In the genomic region with DNA sequence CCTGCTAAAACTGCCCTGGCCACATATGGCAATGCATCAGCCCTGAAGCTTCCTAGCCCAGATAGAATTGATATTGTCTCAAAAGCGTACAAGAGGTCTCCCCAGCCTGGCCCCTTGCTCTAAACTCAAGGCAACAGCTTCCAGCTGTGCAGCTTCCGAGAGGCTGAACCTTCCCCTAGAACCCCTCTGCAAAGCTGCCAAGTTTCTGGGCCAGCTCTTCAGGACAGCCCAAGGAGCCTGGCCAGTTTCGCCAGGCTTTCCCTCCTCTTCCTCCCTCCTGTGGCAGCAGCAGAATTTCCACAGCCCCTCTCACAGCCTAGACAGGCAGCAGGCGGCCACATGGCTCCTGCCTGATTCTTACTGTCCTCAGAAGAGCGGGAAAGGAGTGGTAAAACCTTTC, we compare ENCODE assay signal across 19 cellular contexts. TPM values are rescaled to one million over a fixed set of nuclear protein-coding genes. Genes with fewer than 3 reads are reported as not detected.
DNase-seq lines count a peak whose midpoint lies in the region; ATAC-seq and TF ChIP-seq lines count a peak whose summit lies in the region.
"Had no signal": no experiment of that assay in that cellular context is flagged by ENCODE, and none has a peak within 500 bp of the region (broad histone marks: within the 10 kb centered on the region; RNA-seq: fewer than 3 reads in every experiment).

No MANE protein-coding gene starts in this region.

- no peaks in the 10 kb centered on the region for H3K27me3 ChIP-seq in transverse colon
- H3K27me3 ChIP-seq: heart left ventricle had no signal

- no peaks in the 10 kb centered on the region for H3K9me3 Mint-ChIP-seq in WTC11
- H3K9me3 Mint-ChIP-seq in neural crest cell = no peaks in the 10 kb centered on the region
- H3K9me3 Mint-ChIP-seq in stimulated activated effector memory CD8-positive, alpha-beta T cell treated with anti-CD3 and anti-CD28 coated beads, Interleukin-12 subunit alpha, Interleukin-12 subunit beta, amount 100 ng/mL, for 72 hours = no peaks in the 10 kb centered on the region

- H3K36me3 Mint-ChIP-seq in WTC11 (0 out of 2 replicates have a peak, but pooled peaks cover 3% of the 10 kb centered on the region), neural crest cell (ENCODE audit: low read depth) (peaks cover 3% of the 10 kb centered on the region)
- H3K36me3 Mint-ChIP-seq in stimulated activated effector memory CD8-positive, alpha-beta T cell treated with anti-CD3 and anti-CD28 coated beads, Interleukin-12 subunit alpha, Interleukin-12 subunit beta, amount 100 ng/mL, for 72 hours = peaks cover 15% of the 10 kb centered on the region

- H3K4me1 Mint-ChIP-seq in WTC11 = peaks cover 48% of the 10 kb centered on the region
- peaks cover 14% of the 10 kb centered on the region for H3K4me1 Mint-ChIP-seq in neural crest cell
- H3K4me1 Mint-ChIP-seq in stimulated activated effector memory CD8-positive, alpha-beta T cell treated with anti-CD3 and anti-CD28 coated beads, Interleukin-12 subunit alpha, Interleukin-12 subunit beta, amount 100 ng/mL, for 72 hours = peaks cover 32% of the 10 kb centered on the region

- peak overlapping the region; percentile 74 for H3K27ac Mint-ChIP-seq in WTC11
- peak overlapping the region; percentile 35 for H3K27ac Mint-ChIP-seq in neural crest cell (ENCODE audit: unreplicated experiment)
- no peak overlapping the region for H3K27ac Mint-ChIP-seq in stimulated activated effector memory CD8-positive, alpha-beta T cell treated with anti-CD3 and anti-CD28 coated beads, Interleukin-12 subunit alpha, Interleukin-12 subunit beta, amount 100 ng/mL, for 72 hours

- H3K27me3 Mint-ChIP-seq in WTC11 (ENCODE audit: low read depth) (no peaks in the 10 kb centered on the region; the same call in 1 of the 2 replicates), neural crest cell (ENCODE audit: low read depth) (no peaks in the 10 kb centered on the region)

- WGBS in transverse colon (ENCODE audit: low coverage in 1 of 2), 2 donors = 75% methylated on average over 5 of the region's 5 CpGs; no CpG with 5 or more reads in 1 of the 2 donors

- ATAC-seq in WTC11 (no peak), omental fat pad (ENCODE audit: low FRiP score) (no peak)
- ATAC-seq in stimulated activated effector memory CD8-positive, alpha-beta T cell treated with anti-CD3 and anti-CD28 coated beads, Interleukin-12 subunit alpha, Interleukin-12 subunit beta, amount 100 ng/mL, for 72 hours = no peak
- ATAC-seq: heart left ventricle, sciatic nerve had no signal

- intact Hi-C loops in transverse colon (cut with DNase I; ENCODE audit: low total_unique reads) = no loop called here

- TF ChIP-seq CTCF in WTC11 (IDR thresholded peaks at IDR 0.05) (no peak), fibroblast of villous mesenchyme (IDR thresholded peaks at IDR 0.05; ENCODE audit: insufficient read depth, low read depth, low read length) (no peak), neural crest cell (conservative IDR thresholded peaks at IDR 0.05) (no peak), transverse colon (IDR thresholded peaks at IDR 0.05) (no peak), omental fat pad (IDR thresholded peaks at IDR 0.05) (no peak)

- POLR2A ChIA-PET in WTC11 (lab: Charles Lee) = no interaction called here

- in situ Hi-C loops in transverse colon (cut with MboI; ENCODE audit: low pct_ligation_motif_present in 1 of 4, low pct_unique_long_range_greater_than_20kb in 1 of 4, low sequenced_read_pairs in 3 of 4) = no loop called here

- H3K4me3 ChIP-seq in fibroblast of villous mesenchyme (ENCODE audit: low read depth, low read length) (no peak overlapping the region), transverse colon (no peak overlapping the region)
- H3K4me3 ChIP-seq: heart left ventricle, left ventricle myocardium inferior had no signal

- DNase-seq in WTC11 (ENCODE audit: low spot score) (no peak), fibroblast of villous mesenchyme (ENCODE audit: low read depth) (peak; percentile 40), neural crest cell (ENCODE audit: low read depth, low spot score) (no peak), transverse colon (no peak), omental fat pad (ENCODE audit: low spot score) (no peak)
- DNase-seq in stimulated activated effector memory CD8-positive, alpha-beta T cell treated with anti-CD3 and anti-CD28 coated beads, Interleukin-12 subunit alpha, Interleukin-12 subunit beta, amount 100 ng/mL, for 72 hours (ENCODE audit: low spot score in 2 of 2) = no peak
- no peak for DNase-seq in activated CD8-positive, alpha-beta memory T cell treated with anti-CD3 and anti-CD28 coated beads for 24 hours
- DNase-seq: activated CD4-positive, alpha-beta T cell treated with anti-CD3 and anti-CD28 coated beads for 48 hours; cortex of kidney; heart left ventricle; Karpas-422; left ventricle myocardium inferior; MV-4-11; NCI-H524 treated with DMSO at 0.1 percent for 48 hours; occipital lobe had no signal

- H3K9me3 ChIP-seq in transverse colon = no peaks in the 10 kb centered on the region
- H3K9me3 ChIP-seq: heart left ventricle, left ventricle myocardium inferior had no signal

- CTCF ChIA-PET in WTC11 (lab: Charles Lee) = interaction anchor here (5.6 kb wide), 1 partner anchor 21 kb away, joined by 34 read pairs; no protein-coding TSS in a partner anchor

- no peak overlapping the region for H3K4me3 Mint-ChIP-seq in WTC11
- no peak overlapping the region for H3K4me3 Mint-ChIP-seq in neural crest cell
- H3K4me3 Mint-ChIP-seq in stimulated activated effector memory CD8-positive, alpha-beta T cell treated with anti-CD3 and anti-CD28 coated beads, Interleukin-12 subunit alpha, Interleukin-12 subunit beta, amount 100 ng/mL, for 72 hours = no peak overlapping the region

- H3K27ac ChIP-seq in transverse colon = peak overlapping the region in 3 of 4 donors; percentile 4 to 61 (median 20)
- H3K27ac ChIP-seq: left ventricle myocardium inferior had no signal

- peaks cover 0 to 8% (median 0%) of the 10 kb centered on the region in 4 donors for H3K36me3 ChIP-seq in transverse colon

- no peak for TF ChIP-seq EP300 in transverse colon (IDR thresholded peaks at IDR 0.05; ENCODE audit: low read depth)

- no peak for TF ChIP-seq POLR2A in transverse colon (IDR thresholded peaks at IDR 0.05)

- peaks cover 14 to 26% (median 17%) of the 10 kb centered on the region in 4 donors for H3K4me1 ChIP-seq in transverse colon

TF ChIP-seq in WTC11, 78 proteins besides CTCF, POLR2A, EP300 and RAD21 (continues in another document):
- TF ChIP-seq NFYB (CRISPR knock-in tag; conservative IDR thresholded peaks at IDR 0.05; ENCODE audit: low read depth) = no peak
- no peak for TF ChIP-seq FOXK1 (CRISPR knock-in tag; IDR thresholded peaks at IDR 0.05)
- TF ChIP-seq ZNF219 (CRISPR knock-in tag; IDR thresholded peaks at IDR 0.05; ENCODE audit: borderline replicate concordance) = no peak
- TF ChIP-seq FOXP1 (CRISPR knock-in tag; IDR thresholded peaks at IDR 0.05; ENCODE audit: borderline replicate concordance) = no peak
- TF ChIP-seq ZNF671 (CRISPR knock-in tag; IDR thresholded peaks at IDR 0.05) = no peak
- TF ChIP-seq ELF4 (CRISPR knock-in tag; IDR thresholded peaks at IDR 0.05; ENCODE audit: low read depth) = no peak
- no peak for TF ChIP-seq HMGXB4 (CRISPR knock-in tag; IDR thresholded peaks at IDR 0.05)
- TF ChIP-seq JUN (CRISPR knock-in tag; IDR thresholded peaks at IDR 0.05) = no peak
- no peak for TF ChIP-seq ATF3 (CRISPR knock-in tag; conservative IDR thresholded peaks at IDR 0.05)

RNA-seq across cellular contexts. Expression of gene NUMA1, which starts 34.5 kb away (rescaled TPM):
- total RNA-seq in WTC11 (2021) (117 to 147 TPM (median 118 TPM) in 3 replicates), fibroblast of villous mesenchyme (158 and 169 TPM in 2 replicates), neural crest cell (173 and 179 TPM in 2 replicates), transverse colon (100 to 1,000 TPM; 323 to 520 (median 419) TPM), omental fat pad (100 to 1,000 TPM; 113 to 270 (median 159) TPM)

RNA-seq across cellular contexts. Expression of gene LRRC51, which starts 34.8 kb away (rescaled TPM):
- total RNA-seq in WTC11 (2021) (5.3 to 5.6 TPM (median 5.3 TPM) in 3 replicates), fibroblast of villous mesenchyme (4.3 and 5.5 TPM in 2 replicates), neural crest cell (11.6 and 13.5 TPM in 2 replicates), transverse colon (10 to 100 TPM in 1 of 4 donors, 1 to 10 TPM in 3; 5.1 to 77.4 (median 6.7) TPM), omental fat pad (1 to 10 TPM; 4.0 to 10.0 (median 5.4) TPM)

RNA-seq across cellular contexts. Expression of gene IL18BP, which starts 47.1 kb away (rescaled TPM):
- 14.1 to 17.3 TPM (median 15.0 TPM) in 3 replicates for total RNA-seq in WTC11 (2021)
- total RNA-seq in fibroblast of villous mesenchyme = 2.6 and 4.2 TPM in 2 replicates
- 10.7 and 10.8 TPM in 2 replicates for total RNA-seq in neural crest cell
- total RNA-seq in transverse colon = 10 to 100 TPM in 3 of 4 donors, 1 to 10 TPM in 1; 7.4 to 29.9 (median 14.5) TPM
- 10 to 100 TPM in 2 of 4 donors, 1 to 10 TPM in 2; 4.1 to 16.7 (median 10.8) TPM for total RNA-seq in omental fat pad

RNA-seq across cellular contexts. Expression of gene LAMTOR1, which starts 57.2 kb away (rescaled TPM):
- total RNA-seq in WTC11 (2021) (79.4 to 84.3 TPM (median 80.4 TPM) in 3 replicates), fibroblast of villous mesenchyme (155 and 174 TPM in 2 replicates), neural crest cell (79.1 and 79.6 TPM in 2 replicates), transverse colon (100 to 1,000 TPM in 2 of 4 donors, 10 to 100 TPM in 2; 59.1 to 156 (median 102) TPM), omental fat pad (100 to 1,000 TPM in 2 of 4 donors, 10 to 100 TPM in 2; 88.7 to 137 (median 111) TPM)

RNA-seq across cellular contexts. Expression of gene TOMT, which starts 59.9 kb away (rescaled TPM):
- total RNA-seq in WTC11 (2021) (not detected in 3 replicates), fibroblast of villous mesenchyme (not detected in 2 replicates), neural crest cell (not detected in 2 replicates), transverse colon (not detected), omental fat pad (not detected)
- total RNA-seq: left ventricle myocardium inferior; occipital lobe; sciatic nerve; SK-MEL-5; T-helper 1 cell treated with Interleukin-12 subunit alpha and Interleukin-12 subunit beta and Interleukin-4 antibody, amounts not matched to agents 30 ng/mL and 1 ng/mL, for 36 hours; temporal lobe had no signal
